8 cellular contexts compared by ENCODE assay signal in the genomic region with DNA sequence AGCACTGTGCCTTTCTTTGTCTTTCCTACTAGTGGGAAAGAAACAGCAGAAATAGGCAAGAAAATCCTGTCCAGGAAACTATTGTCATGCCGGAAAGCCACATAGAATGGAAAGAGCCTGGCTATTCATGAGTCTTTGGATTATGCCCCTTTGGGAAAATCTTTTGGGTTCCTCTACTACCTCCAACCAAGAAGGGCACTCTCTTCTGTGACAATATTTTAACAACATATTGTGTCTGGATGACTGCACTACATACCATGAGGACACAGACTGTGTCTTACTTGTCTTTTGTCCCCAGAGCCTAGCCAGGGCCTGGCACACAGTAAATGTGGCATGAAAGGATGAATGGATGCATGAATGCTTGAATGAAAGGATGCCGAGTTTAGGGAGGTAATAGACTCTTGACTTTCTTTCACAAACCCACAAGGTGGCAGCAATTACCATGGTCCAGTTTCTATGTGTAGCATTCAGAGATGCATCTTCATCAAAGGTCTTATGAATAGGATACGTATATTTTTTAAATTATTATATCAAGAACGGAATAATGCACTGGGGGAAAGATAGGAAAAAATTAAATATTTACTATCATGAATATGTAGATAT. TPM values are rescaled to one million over a fixed set of nuclear protein-coding genes. Genes with fewer than 3 reads are reported as not detected.
DNase-seq lines count a peak whose midpoint lies in the region; ATAC-seq, FAIRE-seq and TF ChIP-seq lines count a peak whose summit lies in the region.

No MANE protein-coding gene starts in this region.

- no peak overlapping the region for H3K27ac Mint-ChIP-seq in activated CD8-positive, alpha-beta memory T cell treated with anti-CD3 and anti-CD28 coated beads, Interleukin-2, amount 10 ng/mL, durations not matched to agents 7 days and 5 days

- H2BK120ac ChIP-seq in neuronal stem cell (ENCODE audit: low read depth, low read length), result no peak overlapping the region

- H3K9ac ChIP-seq in fibroblast of lung (ENCODE audit: insufficient read depth, low read length) (no peak overlapping the region), neuronal stem cell (ENCODE audit: low read depth, low read length, poor library complexity) (no peak overlapping the region)

- H3K4me1 Mint-ChIP-seq in activated CD8-positive, alpha-beta memory T cell treated with anti-CD3 and anti-CD28 coated beads, Interleukin-2, amount 10 ng/mL, durations not matched to agents 7 days and 5 days, result no peaks in the 10 kb centered on the region

- WGBS in neuronal stem cell (ENCODE audit: extremely low coverage in 2 of 2, insufficient read length in 2 of 2, insufficient replicate concordance in 1 of 2), 2 donors, result no CpG with 5 or more reads among the region's 4 CpGs

- no peaks in the 10 kb centered on the region for H3K36me3 Mint-ChIP-seq in activated CD8-positive, alpha-beta memory T cell treated with anti-CD3 and anti-CD28 coated beads, Interleukin-2, amount 10 ng/mL, durations not matched to agents 7 days and 5 days

- H3K79me2 ChIP-seq in fibroblast of lung (ENCODE audit: control insufficient read depth, insufficient read depth, low read length), result no peaks in the 10 kb centered on the region

- H4K91ac ChIP-seq in neuronal stem cell (ENCODE audit: low read depth, low read length, poor library complexity), result no peak overlapping the region

- no peak overlapping the region for H3K18ac ChIP-seq in neuronal stem cell (ENCODE audit: low read length)

- H3K27me3 Mint-ChIP-seq in activated CD8-positive, alpha-beta memory T cell treated with anti-CD3 and anti-CD28 coated beads, Interleukin-2, amount 10 ng/mL, durations not matched to agents 7 days and 5 days, result peaks cover 54% of the 10 kb centered on the region

- H3K27me3 ChIP-seq in fibroblast of lung (ENCODE audit: control insufficient read depth, insufficient read depth, low read length) (no peaks in the 10 kb centered on the region), neuronal stem cell (ENCODE audit: control insufficient read depth in 3 of 3, insufficient read depth in 3 of 3, low read depth in 1 of 3, low read length in 3 of 3) (no peaks in the 10 kb centered on the region)

- H3K14ac ChIP-seq in neuronal stem cell (ENCODE audit: low read length), result no peak overlapping the region

- H3K79me1 ChIP-seq in neuronal stem cell (ENCODE audit: low read depth, low read length), result no peaks in the 10 kb centered on the region

- no peak overlapping the region for H4K8ac ChIP-seq in neuronal stem cell (ENCODE audit: low read depth, low read length)

- peak; percentile 45 for DNase-seq in activated CD8-positive, alpha-beta memory T cell treated with anti-CD3 and anti-CD28 coated beads, Interleukin-2, amount 10 ng/mL, durations not matched to agents 7 days and 5 days
- no peak for DNase-seq in activated CD8-positive, alpha-beta memory T cell treated with anti-CD3 and anti-CD28 coated beads, Interleukin-2, amount 50 U/mL, for 4 hours
- DNase-seq in HEK293T (ENCODE audit: extremely low spot score) (peak; percentile 54), NCI-H2029 (lab: John Stamatoyannopoulos, UW) (peak; percentile 18), fibroblast of lung (ENCODE audit: low read depth in 2 of 2) (peak; percentile 45 to 71), neuronal stem cell (ENCODE audit: low spot score) (peak; percentile 43)

- H3K4me2 ChIP-seq in fibroblast of lung (ENCODE audit: extremely low read depth, insufficient read depth, low read length) (no peak overlapping the region), neuronal stem cell (ENCODE audit: insufficient read depth, low read length, poor library complexity, severe bottlenecking) (no peak overlapping the region)

- no peak overlapping the region for H2BK12ac ChIP-seq in neuronal stem cell (ENCODE audit: low read length)

- H2AFZ ChIP-seq in fibroblast of lung (ENCODE audit: low read length), result no peak overlapping the region
- no peak overlapping the region for H2AFZ ChIP-seq in neuronal stem cell (ENCODE audit: low read length)

- no peak overlapping the region for H2BK15ac ChIP-seq in neuronal stem cell (ENCODE audit: low read length)

- H3K27ac ChIP-seq in fibroblast of lung (ENCODE audit: insufficient read depth, low read length) (no peak overlapping the region), neuronal stem cell (replicated peaks; ENCODE audit: low read length) (no peak overlapping the region)

- H2AK5ac ChIP-seq in neuronal stem cell (ENCODE audit: low read depth, low read length), result no peak overlapping the region

- H3K4me1 ChIP-seq in fibroblast of lung (ENCODE audit: control insufficient read depth, extremely low read depth, insufficient read depth, low read length) (no peaks in the 10 kb centered on the region), neuronal stem cell (ENCODE audit: control insufficient read depth in 2 of 2, insufficient read depth in 1 of 2, low read depth in 1 of 2, low read length in 2 of 2) (peaks cover 0 to 2% of the 10 kb centered on the region in 2 donors)

- H3K36me3 ChIP-seq in fibroblast of lung (ENCODE audit: control insufficient read depth, insufficient read depth, low read length) (no peaks in the 10 kb centered on the region), neuronal stem cell (replicated peaks in 1 of 2; ENCODE audit: control insufficient read depth in 2 of 2, insufficient read depth in 2 of 2, low read length in 2 of 2) (no peaks in the 10 kb centered on the region)

- CTCF ChIA-PET in activated CD8-positive, alpha-beta memory T cell treated with anti-CD3 and anti-CD28 coated beads, Interleukin-2, amount 10 ng/mL, durations not matched to agents 7 days and 5 days (lab: Charles Lee), result interaction anchor here (2.9 kb wide), 1 partner anchor 234 kb away, joined by 13 read pairs; no protein-coding TSS in a partner anchor
- CTCF ChIA-PET in HEK293T (lab: Yijun Ruan, JAX), result no interaction called here

- H4K20me1 ChIP-seq in fibroblast of lung (ENCODE audit: control insufficient read depth, extremely low read depth, insufficient read depth, low read length), result no peaks in the 10 kb centered on the region

- peak; percentile 3 for FAIRE-seq in TTC549 (lab: Jason Lieb, UNC)

- no peak overlapping the region for H3K4me3 Mint-ChIP-seq in activated CD8-positive, alpha-beta memory T cell treated with anti-CD3 and anti-CD28 coated beads, Interleukin-2, amount 10 ng/mL, durations not matched to agents 7 days and 5 days

- no peaks in the 10 kb centered on the region for H3K9me3 Mint-ChIP-seq in activated CD8-positive, alpha-beta memory T cell treated with anti-CD3 and anti-CD28 coated beads, Interleukin-2, amount 10 ng/mL, durations not matched to agents 7 days and 5 days (ENCODE audit: low read depth)

- no peaks in the 10 kb centered on the region for H3K9me3 ChIP-seq in fibroblast of lung (ENCODE audit: control insufficient read depth, insufficient read depth, low read depth, low read length)
- H3K9me3 ChIP-seq in neuronal stem cell (replicated peaks in 1 of 2; ENCODE audit: control insufficient read depth in 2 of 2, insufficient read depth in 1 of 2, low read depth in 1 of 2, low read length in 2 of 2), result no peaks in the 10 kb centered on the region

- no peak overlapping the region for H2BK5ac ChIP-seq in neuronal stem cell (ENCODE audit: low read length)

- H3K23ac ChIP-seq in neuronal stem cell (ENCODE audit: low read depth, low read length, poor library complexity), result no peak overlapping the region

- POLR2A ChIA-PET in HEK293T (lab: Yijun Ruan, JAX), result no interaction called here

- TF ChIP-seq CTCF in fibroblast of lung (conservative IDR thresholded peaks at IDR 0.05 in 1 of 2, IDR thresholded peaks at IDR 0.05 in 1 of 2; ENCODE audit: low read depth in 1 of 2, low read length in 2 of 2), result peak; percentile 53 to 56

- no peak overlapping the region for H3K4me3 ChIP-seq in fibroblast of lung (replicated peaks in 1 of 4; ENCODE audit: control extremely low read depth in 1 of 4, insufficient read depth in 1 of 4, low read depth in 3 of 4, low read length in 4 of 4)
- no peak overlapping the region for H3K4me3 ChIP-seq in neuronal stem cell (ENCODE audit: low read length in 2 of 2)

- no peak overlapping the region for H3K4ac ChIP-seq in neuronal stem cell (ENCODE audit: low read length)

- peak; percentile 42 for ATAC-seq in activated CD8-positive, alpha-beta memory T cell treated with anti-CD3 and anti-CD28 coated beads, Interleukin-2, amount 10 ng/mL, durations not matched to agents 7 days and 5 days
- no peak for ATAC-seq in GM18520 (IDR thresholded peaks at IDR 0.05; ENCODE audit: unreplicated experiment)

TF ChIP-seq in HEK293T, 16 proteins besides CTCF, POLR2A, EP300 and RAD21:
- TF ChIP-seq ARNT (IDR thresholded peaks at IDR 0.05) (no peak), TARDBP (IDR thresholded peaks at IDR 0.05) (no peak), ZNF384 (IDR thresholded peaks at IDR 0.05) (no peak), BHLHE40 (IDR thresholded peaks at IDR 0.05; ENCODE audit: borderline replicate concordance) (no peak)

RNA-seq across cellular contexts. Expression of gene ARL14, which starts 30.3 kb away (rescaled TPM):
- not detected for total RNA-seq in activated CD8-positive, alpha-beta memory T cell treated with anti-CD3 and anti-CD28 coated beads, Interleukin-2, amount 10 ng/mL, durations not matched to agents 7 days and 5 days
- total RNA-seq in fibroblast of lung, result not detected in 2 replicates
- polyA plus RNA-seq in fibroblast of lung, result not detected in 2 replicates
- not detected in 2 replicates for polyA plus RNA-seq in fibroblast of lung (2012)
- not detected in 2 replicates for polyA minus RNA-seq in fibroblast of lung (ENCODE audit: low replicate concordance)
- not detected for polyA plus RNA-seq in neuronal stem cell (2013, experiment 1 of 2)
- not detected for polyA plus RNA-seq in neuronal stem cell (2013, experiment 2 of 2)

RNA-seq across cellular contexts. Expression of gene PPM1L, which starts 48.7 kb away (rescaled TPM):
- 1 to 10 TPM; 5.0 to 8.3 TPM for total RNA-seq in activated CD8-positive, alpha-beta memory T cell treated with anti-CD3 and anti-CD28 coated beads, Interleukin-2, amount 10 ng/mL, durations not matched to agents 7 days and 5 days
- 2.1 and 2.5 TPM in 2 replicates for total RNA-seq in fibroblast of lung
- polyA plus RNA-seq in fibroblast of lung, result 0.33 and 0.42 TPM in 2 replicates
- polyA plus RNA-seq in fibroblast of lung (2012), result 0.34 and 0.41 TPM in 2 replicates
- polyA minus RNA-seq in fibroblast of lung (ENCODE audit: low replicate concordance), result 0.19 and 1.0 TPM in 2 replicates
- polyA plus RNA-seq in neuronal stem cell (2013, experiment 1 of 2), result 6.8 TPM
- 7.1 TPM for polyA plus RNA-seq in neuronal stem cell (2013, experiment 2 of 2)
